ENCODE assay signal across 1 cellular context in the genomic region with DNA sequence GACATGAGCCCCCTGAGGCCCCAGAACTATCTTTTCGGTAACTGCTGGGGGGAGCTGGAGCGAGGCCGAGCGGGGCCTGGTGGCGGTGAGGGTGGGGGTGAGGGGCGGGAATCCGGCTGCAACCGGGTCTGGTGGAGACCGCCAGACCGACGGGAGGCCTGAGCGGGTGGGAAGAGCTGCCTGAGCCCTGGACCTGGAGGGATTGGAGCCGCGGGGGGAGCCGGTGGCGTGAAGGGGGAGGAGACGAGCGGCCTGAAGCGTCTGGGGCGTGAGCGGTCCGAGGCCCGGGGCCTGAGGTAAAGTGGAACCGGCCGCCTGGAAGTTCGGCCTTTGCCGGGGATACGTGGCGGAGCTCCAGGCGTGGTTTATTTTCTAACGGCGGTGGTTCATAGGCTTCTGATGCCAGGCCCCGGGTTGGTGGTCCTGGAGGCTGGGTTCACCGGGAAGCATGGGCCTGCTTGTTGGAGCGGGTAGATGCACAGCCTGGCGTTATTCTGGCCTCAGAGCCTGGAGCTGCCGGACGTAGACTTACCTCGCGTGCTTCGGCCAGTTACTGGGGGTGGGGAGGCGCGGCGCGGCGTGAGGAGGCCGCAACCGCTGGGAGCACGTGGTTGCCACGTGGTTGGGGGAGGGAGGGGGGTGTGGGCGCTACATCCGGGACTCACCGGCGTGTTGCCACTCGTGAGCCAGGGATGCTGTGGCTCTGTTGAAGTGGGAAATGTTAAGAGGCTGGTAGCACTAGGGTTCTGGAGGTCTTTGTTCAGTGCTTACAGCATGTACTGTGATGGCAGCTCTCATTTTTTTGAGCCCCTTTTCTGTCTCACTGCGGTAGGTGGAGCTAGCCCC.
TF ChIP-seq lines count a peak whose summit lies in the region.

No MANE protein-coding gene starts in this region.

TF ChIP-seq in HepG2, 621 proteins besides CTCF, POLR2A, EP300 and RAD21 (continued from another document and continues in another):
- TF ChIP-seq HNRNPL (IDR thresholded peaks at IDR 0.05; ENCODE audit: low read depth, low read length) (peak; percentile 83; the same call in 1 of the 2 replicates), PLRG1 (conservative IDR thresholded peaks at IDR 0.05) (no peak), HOXA5 (CRISPR knock-in tag; IDR thresholded peaks at IDR 0.05) (0 out of 2 replicates have a peak, but pooled peaks have one; percentile 32), HES4 (CRISPR knock-in tag; IDR thresholded peaks at IDR 0.05; ENCODE audit: borderline replicate concordance) (peak; percentile 93), SAP130 (CRISPR knock-in tag; IDR thresholded peaks at IDR 0.05; ENCODE audit: low read depth) (peak; percentile 97), MEIS2 (CRISPR knock-in tag; IDR thresholded peaks at IDR 0.05) (peak; percentile 76), POGZ (CRISPR knock-in tag; IDR thresholded peaks at IDR 0.05) (no peak), CHD2 (IDR thresholded peaks at IDR 0.05; ENCODE audit: low read depth, low read length) (peak; percentile 61; the same call in 1 of the 2 replicates), ZSCAN22 (CRISPR knock-in tag; IDR thresholded peaks at IDR 0.05) (no peak), ETV6 (CRISPR knock-in tag; conservative IDR thresholded peaks at IDR 0.05) (no peak), ZNF350 (CRISPR knock-in tag; IDR thresholded peaks at IDR 0.05; ENCODE audit: borderline replicate concordance, low read depth) (peak; percentile 42; the same call in 1 of the 2 replicates), SNAPC2 (CRISPR knock-in tag; IDR thresholded peaks at IDR 0.05) (peak; percentile 27; the same call in 1 of the 2 replicates), SP140L (CRISPR knock-in tag; IDR thresholded peaks at IDR 0.05; ENCODE audit: borderline replicate concordance) (no peak; the same call in 1 of the 2 replicates), CBX2 (IDR thresholded peaks at IDR 0.05; ENCODE audit: low read depth, low read length) (no peak), CBX2 (CRISPR knock-in tag; IDR thresholded peaks at IDR 0.05; ENCODE audit: low read depth) (no peak), ETV5 (CRISPR knock-in tag; IDR thresholded peaks at IDR 0.05; ENCODE audit: borderline replicate concordance) (peak; percentile 63; the same call in 1 of the 2 replicates), DPF2 (CRISPR knock-in tag; IDR thresholded peaks at IDR 0.05; ENCODE audit: borderline replicate concordance, low read depth) (no peak), ZFYVE20 (CRISPR knock-in tag; IDR thresholded peaks at IDR 0.05; ENCODE audit: borderline replicate concordance, low read depth) (peak; percentile 89; the same call in 1 of the 2 replicates), FOXJ3 (CRISPR knock-in tag; IDR thresholded peaks at IDR 0.05; ENCODE audit: borderline replicate concordance) (no peak), PRMT3 (CRISPR knock-in tag; IDR thresholded peaks at IDR 0.05; ENCODE audit: borderline replicate concordance, low read depth) (0 out of 2 replicates have a peak, but pooled peaks have one; percentile 85), ZNF761 (CRISPR knock-in tag; conservative IDR thresholded peaks at IDR 0.05) (no peak), FOXM1 (CRISPR knock-in tag; IDR thresholded peaks at IDR 0.05) (no peak), RORA (CRISPR knock-in tag; IDR thresholded peaks at IDR 0.05) (no peak), POLR2G (IDR thresholded peaks at IDR 0.05; ENCODE audit: low read depth, low read length) (0 out of 2 replicates have a peak, but pooled peaks have one; percentile 18), POLR2AphosphoS2 (IDR thresholded peaks at IDR 0.05; ENCODE audit: low read depth, low read length) (peak; percentile 8; the same call in 1 of the 2 replicates), ZNF777 (CRISPR knock-in tag; IDR thresholded peaks at IDR 0.05) (peak; percentile 35; the same call in 1 of the 2 replicates), HMG20A (CRISPR knock-in tag; IDR thresholded peaks at IDR 0.05; ENCODE audit: borderline replicate concordance) (no peak), MED1 (CRISPR knock-in tag; IDR thresholded peaks at IDR 0.05) (peak; percentile 50; the same call in 1 of the 2 replicates), ZC3H4 (CRISPR knock-in tag; IDR thresholded peaks at IDR 0.05; ENCODE audit: borderline replicate concordance) (0 out of 2 replicates have a peak, but pooled peaks have one; percentile 36), ZNF605 (CRISPR knock-in tag; IDR thresholded peaks at IDR 0.05) (0 out of 2 replicates have a peak, but pooled peaks have one; percentile 28)
- TF ChIP-seq, protein P1, sequence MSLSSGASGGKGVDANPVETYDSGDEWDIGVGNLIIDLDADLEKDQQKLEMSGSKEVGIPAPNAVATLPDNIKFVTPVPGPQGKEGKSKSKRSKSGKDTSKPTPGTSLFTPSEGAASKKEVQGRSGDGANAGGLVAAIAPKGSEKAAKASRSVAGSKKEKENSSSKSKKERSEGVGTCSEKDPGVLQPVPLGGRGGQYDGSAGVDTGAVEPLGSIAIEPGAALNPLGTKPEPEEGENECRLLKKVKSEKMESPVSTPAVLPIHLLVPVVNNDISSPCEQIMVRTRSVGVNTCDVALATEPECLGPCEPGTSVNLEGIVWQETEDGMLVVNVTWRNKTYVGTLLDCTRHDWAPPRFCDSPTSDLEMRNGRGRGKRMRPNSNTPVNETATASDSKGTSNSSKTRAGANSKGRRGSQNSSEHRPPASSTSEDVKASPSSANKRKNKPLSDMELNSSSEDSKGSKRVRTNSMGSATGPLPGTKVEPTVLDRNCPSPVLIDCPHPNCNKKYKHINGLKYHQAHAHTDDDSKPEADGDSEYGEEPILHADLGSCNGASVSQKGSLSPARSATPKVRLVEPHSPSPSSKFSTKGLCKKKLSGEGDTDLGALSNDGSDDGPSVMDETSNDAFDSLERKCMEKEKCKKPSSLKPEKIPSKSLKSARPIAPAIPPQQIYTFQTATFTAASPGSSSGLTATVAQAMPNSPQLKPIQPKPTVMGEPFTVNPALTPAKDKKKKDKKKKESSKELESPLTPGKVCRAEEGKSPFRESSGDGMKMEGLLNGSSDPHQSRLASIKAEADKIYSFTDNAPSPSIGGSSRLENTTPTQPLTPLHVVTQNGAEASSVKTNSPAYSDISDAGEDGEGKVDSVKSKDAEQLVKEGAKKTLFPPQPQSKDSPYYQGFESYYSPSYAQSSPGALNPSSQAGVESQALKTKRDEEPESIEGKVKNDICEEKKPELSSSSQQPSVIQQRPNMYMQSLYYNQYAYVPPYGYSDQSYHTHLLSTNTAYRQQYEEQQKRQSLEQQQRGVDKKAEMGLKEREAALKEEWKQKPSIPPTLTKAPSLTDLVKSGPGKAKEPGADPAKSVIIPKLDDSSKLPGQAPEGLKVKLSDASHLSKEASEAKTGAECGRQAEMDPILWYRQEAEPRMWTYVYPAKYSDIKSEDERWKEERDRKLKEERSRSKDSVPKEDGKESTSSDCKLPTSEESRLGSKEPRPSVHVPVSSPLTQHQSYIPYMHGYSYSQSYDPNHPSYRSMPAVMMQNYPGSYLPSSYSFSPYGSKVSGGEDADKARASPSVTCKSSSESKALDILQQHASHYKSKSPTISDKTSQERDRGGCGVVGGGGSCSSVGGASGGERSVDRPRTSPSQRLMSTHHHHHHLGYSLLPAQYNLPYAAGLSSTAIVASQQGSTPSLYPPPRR (CRISPR knock-in tag; IDR thresholded peaks at IDR 0.05; ENCODE audit: borderline replicate concordance) = peak; percentile 47; the same call in 1 of the 2 replicates
- TF ChIP-seq, protein P2, sequence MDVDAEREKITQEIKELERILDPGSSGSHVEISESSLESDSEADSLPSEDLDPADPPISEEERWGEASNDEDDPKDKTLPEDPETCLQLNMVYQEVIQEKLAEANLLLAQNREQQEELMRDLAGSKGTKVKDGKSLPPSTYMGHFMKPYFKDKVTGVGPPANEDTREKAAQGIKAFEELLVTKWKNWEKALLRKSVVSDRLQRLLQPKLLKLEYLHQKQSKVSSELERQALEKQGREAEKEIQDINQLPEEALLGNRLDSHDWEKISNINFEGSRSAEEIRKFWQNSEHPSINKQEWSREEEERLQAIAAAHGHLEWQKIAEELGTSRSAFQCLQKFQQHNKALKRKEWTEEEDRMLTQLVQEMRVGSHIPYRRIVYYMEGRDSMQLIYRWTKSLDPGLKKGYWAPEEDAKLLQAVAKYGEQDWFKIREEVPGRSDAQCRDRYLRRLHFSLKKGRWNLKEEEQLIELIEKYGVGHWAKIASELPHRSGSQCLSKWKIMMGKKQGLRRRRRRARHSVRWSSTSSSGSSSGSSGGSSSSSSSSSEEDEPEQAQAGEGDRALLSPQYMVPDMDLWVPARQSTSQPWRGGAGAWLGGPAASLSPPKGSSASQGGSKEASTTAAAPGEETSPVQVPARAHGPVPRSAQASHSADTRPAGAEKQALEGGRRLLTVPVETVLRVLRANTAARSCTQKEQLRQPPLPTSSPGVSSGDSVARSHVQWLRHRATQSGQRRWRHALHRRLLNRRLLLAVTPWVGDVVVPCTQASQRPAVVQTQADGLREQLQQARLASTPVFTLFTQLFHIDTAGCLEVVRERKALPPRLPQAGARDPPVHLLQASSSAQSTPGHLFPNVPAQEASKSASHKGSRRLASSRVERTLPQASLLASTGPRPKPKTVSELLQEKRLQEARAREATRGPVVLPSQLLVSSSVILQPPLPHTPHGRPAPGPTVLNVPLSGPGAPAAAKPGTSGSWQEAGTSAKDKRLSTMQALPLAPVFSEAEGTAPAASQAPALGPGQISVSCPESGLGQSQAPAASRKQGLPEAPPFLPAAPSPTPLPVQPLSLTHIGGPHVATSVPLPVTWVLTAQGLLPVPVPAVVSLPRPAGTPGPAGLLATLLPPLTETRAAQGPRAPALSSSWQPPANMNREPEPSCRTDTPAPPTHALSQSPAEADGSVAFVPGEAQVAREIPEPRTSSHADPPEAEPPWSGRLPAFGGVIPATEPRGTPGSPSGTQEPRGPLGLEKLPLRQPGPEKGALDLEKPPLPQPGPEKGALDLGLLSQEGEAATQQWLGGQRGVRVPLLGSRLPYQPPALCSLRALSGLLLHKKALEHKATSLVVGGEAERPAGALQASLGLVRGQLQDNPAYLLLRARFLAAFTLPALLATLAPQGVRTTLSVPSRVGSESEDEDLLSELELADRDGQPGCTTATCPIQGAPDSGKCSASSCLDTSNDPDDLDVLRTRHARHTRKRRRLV (CRISPR knock-in tag; IDR thresholded peaks at IDR 0.05) = 0 out of 2 replicates have a peak, but pooled peaks have one; percentile 56
- TF ChIP-seq, protein P3, sequence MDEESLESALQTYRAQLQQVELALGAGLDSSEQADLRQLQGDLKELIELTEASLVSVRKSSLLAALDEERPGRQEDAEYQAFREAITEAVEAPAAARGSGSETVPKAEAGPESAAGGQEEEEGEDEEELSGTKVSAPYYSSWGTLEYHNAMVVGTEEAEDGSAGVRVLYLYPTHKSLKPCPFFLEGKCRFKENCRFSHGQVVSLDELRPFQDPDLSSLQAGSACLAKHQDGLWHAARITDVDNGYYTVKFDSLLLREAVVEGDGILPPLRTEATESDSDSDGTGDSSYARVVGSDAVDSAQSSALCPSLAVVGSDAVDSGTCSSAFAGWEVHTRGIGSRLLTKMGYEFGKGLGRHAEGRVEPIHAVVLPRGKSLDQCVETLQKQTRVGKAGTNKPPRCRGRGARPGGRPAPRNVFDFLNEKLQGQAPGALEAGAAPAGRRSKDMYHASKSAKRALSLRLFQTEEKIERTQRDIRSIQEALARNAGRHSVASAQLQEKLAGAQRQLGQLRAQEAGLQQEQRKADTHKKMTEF (CRISPR knock-in tag; IDR thresholded peaks at IDR 0.05) = peak; percentile 71
- TF ChIP-seq, protein P4, sequence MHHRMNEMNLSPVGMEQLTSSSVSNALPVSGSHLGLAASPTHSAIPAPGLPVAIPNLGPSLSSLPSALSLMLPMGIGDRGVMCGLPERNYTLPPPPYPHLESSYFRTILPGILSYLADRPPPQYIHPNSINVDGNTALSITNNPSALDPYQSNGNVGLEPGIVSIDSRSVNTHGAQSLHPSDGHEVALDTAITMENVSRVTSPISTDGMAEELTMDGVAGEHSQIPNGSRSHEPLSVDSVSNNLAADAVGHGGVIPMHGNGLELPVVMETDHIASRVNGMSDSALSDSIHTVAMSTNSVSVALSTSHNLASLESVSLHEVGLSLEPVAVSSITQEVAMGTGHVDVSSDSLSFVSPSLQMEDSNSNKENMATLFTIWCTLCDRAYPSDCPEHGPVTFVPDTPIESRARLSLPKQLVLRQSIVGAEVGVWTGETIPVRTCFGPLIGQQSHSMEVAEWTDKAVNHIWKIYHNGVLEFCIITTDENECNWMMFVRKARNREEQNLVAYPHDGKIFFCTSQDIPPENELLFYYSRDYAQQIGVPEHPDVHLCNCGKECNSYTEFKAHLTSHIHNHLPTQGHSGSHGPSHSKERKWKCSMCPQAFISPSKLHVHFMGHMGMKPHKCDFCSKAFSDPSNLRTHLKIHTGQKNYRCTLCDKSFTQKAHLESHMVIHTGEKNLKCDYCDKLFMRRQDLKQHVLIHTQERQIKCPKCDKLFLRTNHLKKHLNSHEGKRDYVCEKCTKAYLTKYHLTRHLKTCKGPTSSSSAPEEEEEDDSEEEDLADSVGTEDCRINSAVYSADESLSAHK (CRISPR knock-in tag; IDR thresholded peaks at IDR 0.05; ENCODE audit: borderline replicate concordance) = 0 out of 2 replicates have a peak, but pooled peaks have one; percentile 22
- TF ChIP-seq, protein P5, sequence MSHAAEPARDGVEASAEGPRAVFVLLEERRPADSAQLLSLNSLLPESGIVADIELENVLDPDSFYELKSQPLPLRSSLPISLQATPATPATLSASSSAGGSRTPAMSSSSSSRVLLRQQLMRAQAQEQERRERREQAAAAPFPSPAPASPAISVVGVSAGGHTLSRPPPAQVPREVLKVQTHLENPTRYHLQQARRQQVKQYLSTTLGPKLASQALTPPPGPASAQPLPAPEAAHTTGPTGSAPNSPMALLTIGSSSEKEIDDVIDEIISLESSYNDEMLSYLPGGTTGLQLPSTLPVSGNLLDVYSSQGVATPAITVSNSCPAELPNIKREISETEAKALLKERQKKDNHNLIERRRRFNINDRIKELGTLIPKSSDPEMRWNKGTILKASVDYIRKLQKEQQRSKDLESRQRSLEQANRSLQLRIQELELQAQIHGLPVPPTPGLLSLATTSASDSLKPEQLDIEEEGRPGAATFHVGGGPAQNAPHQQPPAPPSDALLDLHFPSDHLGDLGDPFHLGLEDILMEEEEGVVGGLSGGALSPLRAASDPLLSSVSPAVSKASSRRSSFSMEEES (CRISPR knock-in tag; IDR thresholded peaks at IDR 0.05) = peak; percentile 91
- TF ChIP-seq, protein P6, sequence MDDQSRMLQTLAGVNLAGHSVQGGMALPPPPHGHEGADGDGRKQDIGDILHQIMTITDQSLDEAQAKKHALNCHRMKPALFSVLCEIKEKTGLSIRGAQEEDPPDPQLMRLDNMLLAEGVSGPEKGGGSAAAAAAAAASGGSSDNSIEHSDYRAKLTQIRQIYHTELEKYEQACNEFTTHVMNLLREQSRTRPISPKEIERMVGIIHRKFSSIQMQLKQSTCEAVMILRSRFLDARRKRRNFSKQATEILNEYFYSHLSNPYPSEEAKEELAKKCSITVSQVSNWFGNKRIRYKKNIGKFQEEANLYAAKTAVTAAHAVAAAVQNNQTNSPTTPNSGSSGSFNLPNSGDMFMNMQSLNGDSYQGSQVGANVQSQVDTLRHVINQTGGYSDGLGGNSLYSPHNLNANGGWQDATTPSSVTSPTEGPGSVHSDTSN (CRISPR knock-in tag; IDR thresholded peaks at IDR 0.05; ENCODE audit: borderline replicate concordance) = 0 out of 2 replicates have a peak, but pooled peaks have one; percentile 36
- TF ChIP-seq, protein P7, sequence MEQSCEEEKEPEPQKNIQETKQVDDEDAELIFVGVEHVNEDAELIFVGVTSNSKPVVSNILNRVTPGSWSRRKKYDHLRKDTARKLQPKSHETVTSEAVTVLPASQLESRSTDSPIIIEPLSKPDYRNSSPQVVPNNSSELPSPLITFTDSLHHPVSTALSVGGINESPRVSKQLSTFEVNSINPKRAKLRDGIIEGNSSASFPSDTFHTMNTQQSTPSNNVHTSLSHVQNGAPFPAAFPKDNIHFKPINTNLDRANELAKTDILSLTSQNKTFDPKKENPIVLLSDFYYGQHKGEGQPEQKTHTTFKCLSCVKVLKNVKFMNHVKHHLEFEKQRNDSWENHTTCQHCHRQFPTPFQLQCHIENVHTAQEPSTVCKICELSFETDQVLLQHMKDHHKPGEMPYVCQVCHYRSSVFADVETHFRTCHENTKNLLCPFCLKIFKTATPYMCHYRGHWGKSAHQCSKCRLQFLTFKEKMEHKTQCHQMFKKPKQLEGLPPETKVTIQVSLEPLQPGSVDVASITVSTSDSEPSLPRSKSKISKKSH (CRISPR knock-in tag; IDR thresholded peaks at IDR 0.05; ENCODE audit: borderline replicate concordance) = 0 out of 2 replicates have a peak, but pooled peaks have one; percentile 24
